1 cellular context compared by ENCODE assay signal in genomic region chr5:166624573-166624972, GRCh38.
TF ChIP-seq lines count a peak whose summit lies in the region.

No MANE protein-coding gene starts in this region.

TF ChIP-seq in GM23338, 12 proteins besides CTCF, POLR2A, EP300 and RAD21 (continued from another document):
- TF ChIP-seq ZNF462 (CRISPR knock-in tag; IDR thresholded peaks at IDR 0.05) (no peak), REST (IDR thresholded peaks at IDR 0.05; ENCODE audit: unreplicated experiment) (no peak), EZH2 (IDR thresholded peaks at IDR 0.05; ENCODE audit: low read depth, unreplicated experiment) (no peak)
